In genomic region chr22:43342347-43343261, GRCh38 we compare ENCODE assay signal across 9 cellular contexts. TPM values are rescaled to one million over a fixed set of nuclear protein-coding genes. Genes with fewer than 3 reads are reported as not detected.
A peak's percentile ranks its signal among the peaks of the same experiment; 100 is the strongest.
DNase-seq lines count a peak whose midpoint lies in the region; ATAC-seq and TF ChIP-seq lines count a peak whose summit lies in the region.
"Had no signal": no experiment of that assay in that cellular context is flagged by ENCODE, and none has a peak within 500 bp of the region (broad histone marks: within the 10 kb centered on the region; RNA-seq: fewer than 3 reads in every experiment).

No MANE protein-coding gene starts in this region.

- H3K27ac ChIP-seq in breast epithelium: no peak overlapping the region
- no peak overlapping the region for H3K27ac ChIP-seq in upper lobe of right lung

- peaks cover 52% of the 10 kb centered on the region for H3K27me3 Mint-ChIP-seq in MCF 10A (ENCODE audit: insufficient read depth, unreplicated experiment)
- H3K27me3 Mint-ChIP-seq in central memory CD8-positive, alpha-beta T cell: peaks cover 65% of the 10 kb centered on the region
- H3K27me3 Mint-ChIP-seq in natural killer cell treated with Interleukin-12 subunit alpha and Interleukin-12 subunit beta and Interleukin-15 and Interleukin-18, amount 100 ng/mL, for 72 hours: peaks cover 37 to 44% of the 10 kb centered on the region in 2 donors

- H3K27me3 ChIP-seq in breast epithelium: peaks cover 5 to 46% of the 10 kb centered on the region in 2 donors
- H3K27me3 ChIP-seq in upper lobe of right lung: peaks cover 18% of the 10 kb centered on the region

- no peaks in the 10 kb centered on the region for H3K36me3 Mint-ChIP-seq in MCF 10A (ENCODE audit: insufficient read depth, unreplicated experiment)
- H3K36me3 Mint-ChIP-seq in central memory CD8-positive, alpha-beta T cell (ENCODE audit: insufficient read depth): peaks cover 3% of the 10 kb centered on the region
- H3K36me3 Mint-ChIP-seq in natural killer cell treated with Interleukin-12 subunit alpha and Interleukin-12 subunit beta and Interleukin-15 and Interleukin-18, amount 100 ng/mL, for 72 hours: no peaks in the 10 kb centered on the region

- H3K27ac Mint-ChIP-seq in MCF 10A (ENCODE audit: low read depth, unreplicated experiment): no peak overlapping the region
- no peak overlapping the region for H3K27ac Mint-ChIP-seq in central memory CD8-positive, alpha-beta T cell (ENCODE audit: low read depth)
- H3K27ac Mint-ChIP-seq in natural killer cell treated with Interleukin-12 subunit alpha and Interleukin-12 subunit beta and Interleukin-15 and Interleukin-18, amount 100 ng/mL, for 72 hours: no peak overlapping the region

- H3K9me3 ChIP-seq in breast epithelium (no peaks in the 10 kb centered on the region), upper lobe of right lung (no peaks in the 10 kb centered on the region)

- CTCF ChIA-PET in MCF 10A (lab: Yijun Ruan, JAX): no interaction called here

- intact Hi-C loops in breast epithelium (cut with DNase I; ENCODE audit: low total_unique reads): no loop called here
- intact Hi-C loops in MCF 10A (cut with micrococcal nuclease): no loop called here
- intact Hi-C loops in upper lobe of right lung (cut with DNase I): no loop called here

- no peak for ATAC-seq in central memory CD8-positive, alpha-beta T cell (replicated peaks; ENCODE audit: extremely low read depth, poor library complexity, severe bottlenecking)
- no peak for ATAC-seq in natural killer cell treated with Interleukin-12 subunit alpha and Interleukin-12 subunit beta and Interleukin-15 and Interleukin-18, amount 100 ng/mL, for 72 hours
- no peak for ATAC-seq in upper lobe of right lung
- ATAC-seq in HG02623 (IDR thresholded peaks at IDR 0.05; ENCODE audit: unreplicated experiment): no peak

- DNase-seq in breast epithelium (ENCODE audit: low spot score in 2 of 2): no peak
- DNase-seq in MCF 10A (ENCODE audit: unreplicated experiment): no peak
- no peak for DNase-seq in central memory CD8-positive, alpha-beta T cell (ENCODE audit: low spot score in 2 of 2)
- DNase-seq in natural killer cell treated with Interleukin-12 subunit alpha and Interleukin-12 subunit beta and Interleukin-15 and Interleukin-18, amount 100 ng/mL, for 72 hours (ENCODE audit: low spot score): no peak
- DNase-seq in upper lobe of right lung: no peak
- no peak for DNase-seq in stimulated activated CD4-positive, alpha-beta T cell treated with anti-CD3 and anti-CD28 coated beads, Interleukin-15, amount 100 ng/mL, for 24 hours
- no peak for DNase-seq in NCI-H2029 treated with DMSO at 0.1 percent for 48 hours (lab: John Stamatoyannopoulos, UW)
- DNase-seq: NCI-H2107 had no signal

- TF ChIP-seq POLR2A in breast epithelium (IDR thresholded peaks at IDR 0.05): no peak

- H3K9me3 Mint-ChIP-seq in MCF 10A (ENCODE audit: unreplicated experiment): no peaks in the 10 kb centered on the region
- no peaks in the 10 kb centered on the region for H3K9me3 Mint-ChIP-seq in central memory CD8-positive, alpha-beta T cell
- no peaks in the 10 kb centered on the region for H3K9me3 Mint-ChIP-seq in natural killer cell treated with Interleukin-12 subunit alpha and Interleukin-12 subunit beta and Interleukin-15 and Interleukin-18, amount 100 ng/mL, for 72 hours

- peak overlapping the region; percentile 12 to 68 (median 41) for H3K4me3 ChIP-seq in breast epithelium
- H3K4me3 ChIP-seq in upper lobe of right lung: peak overlapping the region; percentile 33

- H3K4me1 ChIP-seq in breast epithelium (peaks cover 0 to 12% of the 10 kb centered on the region in 2 donors), upper lobe of right lung (no peaks in the 10 kb centered on the region)

- TF ChIP-seq CTCF in breast epithelium (IDR thresholded peaks at IDR 0.05) (no peak), MCF 10A (IDR thresholded peaks at IDR 0.05; ENCODE audit: unreplicated experiment) (no peak), upper lobe of right lung (IDR thresholded peaks at IDR 0.05) (no peak)

- H3K36me3 ChIP-seq in breast epithelium: no peaks in the 10 kb centered on the region
- no peaks in the 10 kb centered on the region for H3K36me3 ChIP-seq in upper lobe of right lung

- no peaks in the 10 kb centered on the region for H3K4me1 Mint-ChIP-seq in MCF 10A (ENCODE audit: insufficient read depth, unreplicated experiment)
- H3K4me1 Mint-ChIP-seq in central memory CD8-positive, alpha-beta T cell: peaks cover 6% of the 10 kb centered on the region
- peaks cover 14 to 15% of the 10 kb centered on the region in 2 donors for H3K4me1 Mint-ChIP-seq in natural killer cell treated with Interleukin-12 subunit alpha and Interleukin-12 subunit beta and Interleukin-15 and Interleukin-18, amount 100 ng/mL, for 72 hours (ENCODE audit: low read depth in 2 of 2)

- no TSS peak for BruUV-seq in MCF 10A (replicated peaks; lab: Mats Ljungman, UMichigan)

- POLR2A ChIA-PET in MCF 10A (lab: Yijun Ruan, JAX): no interaction called here

- no peak overlapping the region for H3K4me3 Mint-ChIP-seq in MCF 10A (ENCODE audit: unreplicated experiment)
- H3K4me3 Mint-ChIP-seq in central memory CD8-positive, alpha-beta T cell: peak overlapping the region; percentile 49
- peak overlapping the region; percentile 33 for H3K4me3 Mint-ChIP-seq in natural killer cell treated with Interleukin-12 subunit alpha and Interleukin-12 subunit beta and Interleukin-15 and Interleukin-18, amount 100 ng/mL, for 72 hours

RNA-seq across cellular contexts. Expression of gene SCUBE1, which starts 0.6 kb away (rescaled TPM):
- total RNA-seq in breast epithelium (under 1 TPM; 0.48 to 0.98 (median 0.88) TPM), MCF 10A (2022) (not detected in 2 replicates), upper lobe of right lung (36.0 TPM)
- under 1 TPM in 1 of 2 donors, not detected in 1; 0.14 TPM for total RNA-seq in natural killer cell treated with Interleukin-12 subunit alpha and Interleukin-12 subunit beta and Interleukin-15 and Interleukin-18, amount 100 ng/mL, for 72 hours

Comparison
In these comparisons a context has a peak if more than half of its experiments do, and no peak if none do; other contexts are left out.
1. RNA of gene SCUBE1, which starts 0.6 kb away (total RNA-seq): 36.0 TPM in upper lobe of right lung (single experiment); 0.48 to 0.98 TPM in breast epithelium, 0.14 TPM in natural killer cell treated with Interleukin-12 subunit alpha and Interleukin-12 subunit beta and Interleukin-15 and Interleukin-18, amount 100 ng/mL, for 72 hours and not detected in MCF 10A; every median in the first group is over 10 times any median in the second.